Comparison of ENCODE assay signal across 2 cellular contexts in the genomic region with DNA sequence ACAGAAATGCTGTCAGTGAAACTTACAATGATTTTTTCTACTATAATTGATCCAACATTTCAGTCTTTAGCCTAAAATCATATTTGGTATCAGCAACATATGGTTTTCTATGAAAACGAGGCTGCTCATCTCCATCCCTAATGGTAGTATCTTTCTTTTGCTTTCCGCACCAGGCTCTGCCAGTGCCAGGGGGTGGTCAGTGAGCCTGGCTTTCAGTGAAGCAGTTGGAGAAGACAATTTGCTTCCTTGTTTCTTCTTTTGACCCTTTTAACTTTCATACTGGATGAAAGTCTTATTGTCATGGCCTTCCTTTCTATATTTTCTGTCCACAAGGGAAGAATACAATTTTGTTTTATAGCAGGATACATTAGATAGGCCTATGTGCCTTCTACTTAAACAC.
TF ChIP-seq lines count a peak whose summit lies in the region.

No MANE protein-coding gene starts in this region.

TF ChIP-seq in SK-N-SH, 30 proteins besides CTCF, POLR2A, EP300 and RAD21 (continued from another document):
- TF ChIP-seq USF2 (IDR thresholded peaks at IDR 0.05; ENCODE audit: borderline replicate concordance, low read depth, low read length) (no peak), JUND (IDR thresholded peaks at IDR 0.05) (no peak), FOSL2 (IDR thresholded peaks at IDR 0.05; ENCODE audit: borderline replicate concordance, low read depth) (no peak)
- TF ChIP-seq, protein P1, sequence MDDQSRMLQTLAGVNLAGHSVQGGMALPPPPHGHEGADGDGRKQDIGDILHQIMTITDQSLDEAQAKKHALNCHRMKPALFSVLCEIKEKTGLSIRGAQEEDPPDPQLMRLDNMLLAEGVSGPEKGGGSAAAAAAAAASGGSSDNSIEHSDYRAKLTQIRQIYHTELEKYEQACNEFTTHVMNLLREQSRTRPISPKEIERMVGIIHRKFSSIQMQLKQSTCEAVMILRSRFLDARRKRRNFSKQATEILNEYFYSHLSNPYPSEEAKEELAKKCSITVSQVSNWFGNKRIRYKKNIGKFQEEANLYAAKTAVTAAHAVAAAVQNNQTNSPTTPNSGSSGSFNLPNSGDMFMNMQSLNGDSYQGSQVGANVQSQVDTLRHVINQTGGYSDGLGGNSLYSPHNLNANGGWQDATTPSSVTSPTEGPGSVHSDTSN (IDR thresholded peaks at IDR 0.05) = no peak
- TF ChIP-seq, protein P2, sequence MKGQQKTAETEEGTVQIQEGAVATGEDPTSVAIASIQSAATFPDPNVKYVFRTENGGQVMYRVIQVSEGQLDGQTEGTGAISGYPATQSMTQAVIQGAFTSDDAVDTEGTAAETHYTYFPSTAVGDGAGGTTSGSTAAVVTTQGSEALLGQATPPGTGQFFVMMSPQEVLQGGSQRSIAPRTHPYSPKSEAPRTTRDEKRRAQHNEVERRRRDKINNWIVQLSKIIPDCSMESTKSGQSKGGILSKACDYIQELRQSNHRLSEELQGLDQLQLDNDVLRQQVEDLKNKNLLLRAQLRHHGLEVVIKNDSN (IDR thresholded peaks at IDR 0.05; ENCODE audit: borderline replicate concordance, low read depth) = no peak

TF ChIP-seq in SK-N-SH treated with all-trans-retinoic acid at 6 μM for 48 hours, 23 proteins besides CTCF, POLR2A, EP300 and RAD21 (continued from another document):
- TF ChIP-seq, protein P3, sequence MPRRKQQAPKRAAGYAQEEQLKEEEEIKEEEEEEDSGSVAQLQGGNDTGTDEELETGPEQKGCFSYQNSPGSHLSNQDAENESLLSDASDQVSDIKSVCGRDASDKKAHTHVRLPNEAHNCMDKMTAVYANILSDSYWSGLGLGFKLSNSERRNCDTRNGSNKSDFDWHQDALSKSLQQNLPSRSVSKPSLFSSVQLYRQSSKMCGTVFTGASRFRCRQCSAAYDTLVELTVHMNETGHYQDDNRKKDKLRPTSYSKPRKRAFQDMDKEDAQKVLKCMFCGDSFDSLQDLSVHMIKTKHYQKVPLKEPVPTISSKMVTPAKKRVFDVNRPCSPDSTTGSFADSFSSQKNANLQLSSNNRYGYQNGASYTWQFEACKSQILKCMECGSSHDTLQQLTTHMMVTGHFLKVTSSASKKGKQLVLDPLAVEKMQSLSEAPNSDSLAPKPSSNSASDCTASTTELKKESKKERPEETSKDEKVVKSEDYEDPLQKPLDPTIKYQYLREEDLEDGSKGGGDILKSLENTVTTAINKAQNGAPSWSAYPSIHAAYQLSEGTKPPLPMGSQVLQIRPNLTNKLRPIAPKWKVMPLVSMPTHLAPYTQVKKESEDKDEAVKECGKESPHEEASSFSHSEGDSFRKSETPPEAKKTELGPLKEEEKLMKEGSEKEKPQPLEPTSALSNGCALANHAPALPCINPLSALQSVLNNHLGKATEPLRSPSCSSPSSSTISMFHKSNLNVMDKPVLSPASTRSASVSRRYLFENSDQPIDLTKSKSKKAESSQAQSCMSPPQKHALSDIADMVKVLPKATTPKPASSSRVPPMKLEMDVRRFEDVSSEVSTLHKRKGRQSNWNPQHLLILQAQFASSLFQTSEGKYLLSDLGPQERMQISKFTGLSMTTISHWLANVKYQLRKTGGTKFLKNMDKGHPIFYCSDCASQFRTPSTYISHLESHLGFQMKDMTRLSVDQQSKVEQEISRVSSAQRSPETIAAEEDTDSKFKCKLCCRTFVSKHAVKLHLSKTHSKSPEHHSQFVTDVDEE (CRISPR knock-in tag; IDR thresholded peaks at IDR 0.05) = no peak
- TF ChIP-seq CREB5 (CRISPR knock-in tag; IDR thresholded peaks at IDR 0.05; ENCODE audit: low read depth) (no peak), ZNF70 (CRISPR knock-in tag; IDR thresholded peaks at IDR 0.05) (no peak), ZC3H10 (CRISPR knock-in tag; IDR thresholded peaks at IDR 0.05) (no peak), ZFP3 (CRISPR knock-in tag; IDR thresholded peaks at IDR 0.05) (no peak), ZNF565 (CRISPR knock-in tag; conservative IDR thresholded peaks at IDR 0.05; ENCODE audit: low read depth) (no peak), ZNF8 (CRISPR knock-in tag; IDR thresholded peaks at IDR 0.05) (no peak), ESRRG (CRISPR knock-in tag; IDR thresholded peaks at IDR 0.05) (no peak), CSRNP3 (CRISPR knock-in tag; IDR thresholded peaks at IDR 0.05) (no peak), ISL1 (CRISPR knock-in tag; IDR thresholded peaks at IDR 0.05) (no peak), BACH2 (CRISPR knock-in tag; IDR thresholded peaks at IDR 0.05; ENCODE audit: borderline replicate concordance) (no peak), ARNTL (CRISPR knock-in tag; IDR thresholded peaks at IDR 0.05; ENCODE audit: borderline replicate concordance, low read depth) (no peak)
- TF ChIP-seq, protein P4, sequence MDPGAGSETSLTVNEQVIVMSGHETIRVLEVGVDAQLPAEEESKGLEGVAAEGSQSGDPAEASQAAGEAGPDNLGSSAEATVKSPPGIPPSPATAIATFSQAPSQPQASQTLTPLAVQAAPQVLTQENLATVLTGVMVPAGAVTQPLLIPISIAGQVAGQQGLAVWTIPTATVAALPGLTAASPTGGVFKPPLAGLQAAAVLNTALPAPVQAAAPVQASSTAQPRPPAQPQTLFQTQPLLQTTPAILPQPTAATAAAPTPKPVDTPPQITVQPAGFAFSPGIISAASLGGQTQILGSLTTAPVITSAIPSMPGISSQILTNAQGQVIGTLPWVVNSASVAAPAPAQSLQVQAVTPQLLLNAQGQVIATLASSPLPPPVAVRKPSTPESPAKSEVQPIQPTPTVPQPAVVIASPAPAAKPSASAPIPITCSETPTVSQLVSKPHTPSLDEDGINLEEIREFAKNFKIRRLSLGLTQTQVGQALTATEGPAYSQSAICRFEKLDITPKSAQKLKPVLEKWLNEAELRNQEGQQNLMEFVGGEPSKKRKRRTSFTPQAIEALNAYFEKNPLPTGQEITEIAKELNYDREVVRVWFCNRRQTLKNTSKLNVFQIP (CRISPR knock-in tag; IDR thresholded peaks at IDR 0.05; ENCODE audit: borderline replicate concordance, low read depth) = no peak
- TF ChIP-seq, protein P5, sequence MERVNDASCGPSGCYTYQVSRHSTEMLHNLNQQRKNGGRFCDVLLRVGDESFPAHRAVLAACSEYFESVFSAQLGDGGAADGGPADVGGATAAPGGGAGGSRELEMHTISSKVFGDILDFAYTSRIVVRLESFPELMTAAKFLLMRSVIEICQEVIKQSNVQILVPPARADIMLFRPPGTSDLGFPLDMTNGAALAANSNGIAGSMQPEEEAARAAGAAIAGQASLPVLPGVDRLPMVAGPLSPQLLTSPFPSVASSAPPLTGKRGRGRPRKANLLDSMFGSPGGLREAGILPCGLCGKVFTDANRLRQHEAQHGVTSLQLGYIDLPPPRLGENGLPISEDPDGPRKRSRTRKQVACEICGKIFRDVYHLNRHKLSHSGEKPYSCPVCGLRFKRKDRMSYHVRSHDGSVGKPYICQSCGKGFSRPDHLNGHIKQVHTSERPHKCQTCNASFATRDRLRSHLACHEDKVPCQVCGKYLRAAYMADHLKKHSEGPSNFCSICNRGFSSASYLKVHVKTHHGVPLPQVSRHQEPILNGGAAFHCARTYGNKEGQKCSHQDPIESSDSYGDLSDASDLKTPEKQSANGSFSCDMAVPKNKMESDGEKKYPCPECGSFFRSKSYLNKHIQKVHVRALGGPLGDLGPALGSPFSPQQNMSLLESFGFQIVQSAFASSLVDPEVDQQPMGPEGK (CRISPR knock-in tag; IDR thresholded peaks at IDR 0.05; ENCODE audit: borderline replicate concordance) = no peak
